Comparison of ENCODE assay signal across 21 cellular contexts in genomic region chr3:65401359-65401810, GRCh38.
DNase-seq lines count a peak whose midpoint lies in the region; ATAC-seq and TF ChIP-seq lines count a peak whose summit lies in the region.
"Had no signal": no experiment of that assay in that cellular context is flagged by ENCODE, and none has a peak within 500 bp of the region (broad histone marks: within the 10 kb centered on the region; RNA-seq: fewer than 3 reads in every experiment).

No MANE protein-coding gene starts in this region.

- no peak for TF ChIP-seq CTCF in dorsolateral prefrontal cortex (IDR thresholded peaks at IDR 0.05 in 54 of 56, conservative IDR thresholded peaks at IDR 0.05 in 2 of 56; ENCODE audit: low read depth in 1 of 56, partially characterized antibody in 56 of 56)

- intact Hi-C loops in dorsolateral prefrontal cortex (cut with DNase I) = no loop called here

- no peak overlapping the region for H3K9ac ChIP-seq in rectal smooth muscle tissue (ENCODE audit: low read length)

- DNase-seq in H7 (peak; percentile 47), dorsolateral prefrontal cortex (peak in 1 of 10 donors; percentile 35), iPS-NIHi11 (ENCODE audit: low spot score) (peak; percentile 52), D341Med (ENCODE audit: low spot score) (no peak)
- DNase-seq in activated T-cell treated with anti-CD3 and anti-CD28 coated beads, Interleukin-2, amount 50 U/mL, for 24 hours = no peak
- DNase-seq in activated CD4-positive, alpha-beta T cell treated with anti-CD3 and anti-CD28 coated beads for 48 hours = no peak
- DNase-seq: activated CD4-positive, alpha-beta T cell treated with anti-CD3 and anti-CD28 coated beads, Interleukin-2, amount 50 U/mL, for 48 hours; activated naive CD4-positive, alpha-beta T cell treated with anti-CD3 and anti-CD28 coated beads for 36 hours; GDM1; MM.1S; mucosa of descending colon; NCI-H146; NCI-H774; SHP77; stimulated activated CD4-positive, alpha-beta T cell treated with anti-CD3 and anti-CD28 coated beads, Interleukin-1b, Interleukin-23, amount 100 ng/mL, for 48 hours; stimulated activated naive CD8-positive, alpha-beta T cell treated with anti-CD3 and anti-CD28 coated beads, Interleukin-15, amount 100 ng/mL, for 72 hours; T-helper 1 cell; upper lobe of right lung had no signal

- H3K36me3 ChIP-seq in H7 (replicated peaks; ENCODE audit: control insufficient read depth, insufficient read depth, low read length) (no peaks in the 10 kb centered on the region), rectal smooth muscle tissue (ENCODE audit: control insufficient read depth, insufficient read depth, low read length) (no peaks in the 10 kb centered on the region)
- H3K36me3 ChIP-seq: upper lobe of right lung had no signal

- no peaks in the 10 kb centered on the region for H3K27me3 Mint-ChIP-seq in activated T-cell treated with anti-CD3 and anti-CD28 coated beads, Interleukin-2, amount 50 U/mL, for 24 hours
- H3K27me3 Mint-ChIP-seq: stimulated activated naive CD8-positive, alpha-beta T cell treated with anti-CD3 and anti-CD28 coated beads, Interleukin-15, amount 100 ng/mL, for 72 hours had no signal

- no peak overlapping the region for H3K27ac Mint-ChIP-seq in activated T-cell treated with anti-CD3 and anti-CD28 coated beads, Interleukin-2, amount 50 U/mL, for 24 hours
- H3K27ac Mint-ChIP-seq: activated naive CD4-positive, alpha-beta T cell treated with anti-CD3 and anti-CD28 coated beads for 36 hours; stimulated activated naive CD8-positive, alpha-beta T cell treated with anti-CD3 and anti-CD28 coated beads, Interleukin-15, amount 100 ng/mL, for 72 hours had no signal

- H3K27me3 ChIP-seq in H7 (ENCODE audit: control insufficient read depth, insufficient read depth, low read length) (no peaks in the 10 kb centered on the region), dorsolateral prefrontal cortex (no peaks in the 10 kb centered on the region), rectal smooth muscle tissue (ENCODE audit: control insufficient read depth, insufficient read depth, low read length) (no peaks in the 10 kb centered on the region)
- H3K27me3 ChIP-seq: upper lobe of right lung had no signal

- peaks cover 3% of the 10 kb centered on the region for H3K9me3 Mint-ChIP-seq in activated T-cell treated with anti-CD3 and anti-CD28 coated beads, Interleukin-2, amount 50 U/mL, for 24 hours
- H3K9me3 Mint-ChIP-seq: activated naive CD4-positive, alpha-beta T cell treated with anti-CD3 and anti-CD28 coated beads for 36 hours; stimulated activated naive CD8-positive, alpha-beta T cell treated with anti-CD3 and anti-CD28 coated beads, Interleukin-15, amount 100 ng/mL, for 72 hours had no signal

- no peak overlapping the region for H3K4me3 ChIP-seq in H7 (ENCODE audit: insufficient read depth, low read depth, low read length)
- H3K4me3 ChIP-seq in dorsolateral prefrontal cortex = peak overlapping the region in 51 of 59 donors; percentile 0 to 54 (median 30)
- H3K4me3 ChIP-seq in rectal smooth muscle tissue (ENCODE audit: low read length) = no peak overlapping the region
- H3K4me3 ChIP-seq: mucosa of descending colon, upper lobe of right lung had no signal

- H3K36me3 Mint-ChIP-seq in activated T-cell treated with anti-CD3 and anti-CD28 coated beads, Interleukin-2, amount 50 U/mL, for 24 hours (ENCODE audit: low read depth) = no peaks in the 10 kb centered on the region

- H3K4me1 Mint-ChIP-seq in activated T-cell treated with anti-CD3 and anti-CD28 coated beads, Interleukin-2, amount 50 U/mL, for 24 hours (ENCODE audit: low read depth) = no peaks in the 10 kb centered on the region
- H3K4me1 Mint-ChIP-seq: stimulated activated naive CD8-positive, alpha-beta T cell treated with anti-CD3 and anti-CD28 coated beads, Interleukin-15, amount 100 ng/mL, for 72 hours had no signal

- H3K4me1 ChIP-seq in rectal smooth muscle tissue (ENCODE audit: control insufficient read depth, insufficient read depth, low read length) = peaks cover 12% of the 10 kb centered on the region
- H3K4me1 ChIP-seq: upper lobe of right lung had no signal

- H3K4me3 Mint-ChIP-seq in activated T-cell treated with anti-CD3 and anti-CD28 coated beads, Interleukin-2, amount 50 U/mL, for 24 hours = no peak overlapping the region
- H3K4me3 Mint-ChIP-seq: activated naive CD4-positive, alpha-beta T cell treated with anti-CD3 and anti-CD28 coated beads for 36 hours; stimulated activated naive CD8-positive, alpha-beta T cell treated with anti-CD3 and anti-CD28 coated beads, Interleukin-15, amount 100 ng/mL, for 72 hours had no signal

- peak overlapping the region in 21 of 59 donors; percentile 2 to 60 (median 28) for H3K27ac ChIP-seq in dorsolateral prefrontal cortex
- peak overlapping the region; percentile 41 for H3K27ac ChIP-seq in rectal smooth muscle tissue (ENCODE audit: low read depth, low read length)
- H3K27ac ChIP-seq: upper lobe of right lung had no signal

- ATAC-seq in GM19467 (IDR thresholded peaks at IDR 0.05; ENCODE audit: unreplicated experiment) = no peak
- ATAC-seq: left lobe of liver; mucosa of descending colon; stimulated activated naive CD8-positive, alpha-beta T cell treated with anti-CD3 and anti-CD28 coated beads, Interleukin-15, amount 100 ng/mL, for 72 hours; upper lobe of right lung had no signal

Comparison
In these comparisons a context has a peak if more than half of its experiments do, and no peak if none do; other contexts are left out.
1. DNase-seq: peak in H7 (single experiment) and iPS-NIHi11 (single experiment); none in activated T-cell treated with anti-CD3 and anti-CD28 coated beads, Interleukin-2, amount 50 U/mL, for 24 hours (single experiment), D341Med (single experiment) and activated CD4-positive, alpha-beta T cell treated with anti-CD3 and anti-CD28 coated beads for 48 hours (single experiment).
2. H3K4me3 ChIP-seq: peak in dorsolateral prefrontal cortex (51 of 59); none in H7 (single experiment) and rectal smooth muscle tissue (single experiment).